1 cellular context compared by ENCODE assay signal in the genomic region with DNA sequence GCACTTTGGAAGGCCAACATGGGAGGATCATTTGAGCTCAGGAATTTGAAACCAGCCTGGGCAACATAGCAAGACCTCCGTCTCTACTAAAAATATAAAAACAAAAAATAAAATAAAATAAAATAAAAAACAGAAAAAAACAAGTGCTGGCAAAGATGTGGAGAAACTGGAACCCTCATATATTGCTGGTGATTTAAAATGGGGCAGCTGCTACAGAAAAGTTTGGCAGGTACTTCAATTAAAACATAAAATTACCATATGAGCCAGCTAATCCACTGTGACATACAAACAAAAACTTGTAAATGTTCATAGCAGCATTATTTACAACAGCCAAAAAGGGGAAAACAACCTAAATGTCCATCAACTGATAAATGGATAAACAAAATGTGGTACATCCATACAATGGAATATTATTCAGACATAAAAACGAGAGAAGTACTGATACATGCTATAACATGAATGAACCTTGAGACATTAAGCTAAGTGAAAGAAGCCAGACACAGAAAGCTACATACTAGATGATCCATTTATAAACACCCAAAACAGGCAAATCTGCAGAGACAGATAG.
TF ChIP-seq lines count a peak whose summit lies in the region.

No MANE protein-coding gene starts in this region.

TF ChIP-seq in GM23338, 12 proteins besides CTCF, POLR2A, EP300 and RAD21 (continued from another document):
- TF ChIP-seq, protein P1, sequence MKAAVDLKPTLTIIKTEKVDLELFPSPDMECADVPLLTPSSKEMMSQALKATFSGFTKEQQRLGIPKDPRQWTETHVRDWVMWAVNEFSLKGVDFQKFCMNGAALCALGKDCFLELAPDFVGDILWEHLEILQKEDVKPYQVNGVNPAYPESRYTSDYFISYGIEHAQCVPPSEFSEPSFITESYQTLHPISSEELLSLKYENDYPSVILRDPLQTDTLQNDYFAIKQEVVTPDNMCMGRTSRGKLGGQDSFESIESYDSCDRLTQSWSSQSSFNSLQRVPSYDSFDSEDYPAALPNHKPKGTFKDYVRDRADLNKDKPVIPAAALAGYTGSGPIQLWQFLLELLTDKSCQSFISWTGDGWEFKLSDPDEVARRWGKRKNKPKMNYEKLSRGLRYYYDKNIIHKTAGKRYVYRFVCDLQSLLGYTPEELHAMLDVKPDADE (IDR thresholded peaks at IDR 0.05) = no peak
- TF ChIP-seq, protein P2, sequence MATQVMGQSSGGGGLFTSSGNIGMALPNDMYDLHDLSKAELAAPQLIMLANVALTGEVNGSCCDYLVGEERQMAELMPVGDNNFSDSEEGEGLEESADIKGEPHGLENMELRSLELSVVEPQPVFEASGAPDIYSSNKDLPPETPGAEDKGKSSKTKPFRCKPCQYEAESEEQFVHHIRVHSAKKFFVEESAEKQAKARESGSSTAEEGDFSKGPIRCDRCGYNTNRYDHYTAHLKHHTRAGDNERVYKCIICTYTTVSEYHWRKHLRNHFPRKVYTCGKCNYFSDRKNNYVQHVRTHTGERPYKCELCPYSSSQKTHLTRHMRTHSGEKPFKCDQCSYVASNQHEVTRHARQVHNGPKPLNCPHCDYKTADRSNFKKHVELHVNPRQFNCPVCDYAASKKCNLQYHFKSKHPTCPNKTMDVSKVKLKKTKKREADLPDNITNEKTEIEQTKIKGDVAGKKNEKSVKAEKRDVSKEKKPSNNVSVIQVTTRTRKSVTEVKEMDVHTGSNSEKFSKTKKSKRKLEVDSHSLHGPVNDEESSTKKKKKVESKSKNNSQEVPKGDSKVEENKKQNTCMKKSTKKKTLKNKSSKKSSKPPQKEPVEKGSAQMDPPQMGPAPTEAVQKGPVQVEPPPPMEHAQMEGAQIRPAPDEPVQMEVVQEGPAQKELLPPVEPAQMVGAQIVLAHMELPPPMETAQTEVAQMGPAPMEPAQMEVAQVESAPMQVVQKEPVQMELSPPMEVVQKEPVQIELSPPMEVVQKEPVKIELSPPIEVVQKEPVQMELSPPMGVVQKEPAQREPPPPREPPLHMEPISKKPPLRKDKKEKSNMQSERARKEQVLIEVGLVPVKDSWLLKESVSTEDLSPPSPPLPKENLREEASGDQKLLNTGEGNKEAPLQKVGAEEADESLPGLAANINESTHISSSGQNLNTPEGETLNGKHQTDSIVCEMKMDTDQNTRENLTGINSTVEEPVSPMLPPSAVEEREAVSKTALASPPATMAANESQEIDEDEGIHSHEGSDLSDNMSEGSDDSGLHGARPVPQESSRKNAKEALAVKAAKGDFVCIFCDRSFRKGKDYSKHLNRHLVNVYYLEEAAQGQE (IDR thresholded peaks at IDR 0.05; ENCODE audit: unreplicated experiment) = no peak
- no peak for TF ChIP-seq NANOG (IDR thresholded peaks at IDR 0.05; ENCODE audit: borderline replicate concordance)
- TF ChIP-seq, protein P3, sequence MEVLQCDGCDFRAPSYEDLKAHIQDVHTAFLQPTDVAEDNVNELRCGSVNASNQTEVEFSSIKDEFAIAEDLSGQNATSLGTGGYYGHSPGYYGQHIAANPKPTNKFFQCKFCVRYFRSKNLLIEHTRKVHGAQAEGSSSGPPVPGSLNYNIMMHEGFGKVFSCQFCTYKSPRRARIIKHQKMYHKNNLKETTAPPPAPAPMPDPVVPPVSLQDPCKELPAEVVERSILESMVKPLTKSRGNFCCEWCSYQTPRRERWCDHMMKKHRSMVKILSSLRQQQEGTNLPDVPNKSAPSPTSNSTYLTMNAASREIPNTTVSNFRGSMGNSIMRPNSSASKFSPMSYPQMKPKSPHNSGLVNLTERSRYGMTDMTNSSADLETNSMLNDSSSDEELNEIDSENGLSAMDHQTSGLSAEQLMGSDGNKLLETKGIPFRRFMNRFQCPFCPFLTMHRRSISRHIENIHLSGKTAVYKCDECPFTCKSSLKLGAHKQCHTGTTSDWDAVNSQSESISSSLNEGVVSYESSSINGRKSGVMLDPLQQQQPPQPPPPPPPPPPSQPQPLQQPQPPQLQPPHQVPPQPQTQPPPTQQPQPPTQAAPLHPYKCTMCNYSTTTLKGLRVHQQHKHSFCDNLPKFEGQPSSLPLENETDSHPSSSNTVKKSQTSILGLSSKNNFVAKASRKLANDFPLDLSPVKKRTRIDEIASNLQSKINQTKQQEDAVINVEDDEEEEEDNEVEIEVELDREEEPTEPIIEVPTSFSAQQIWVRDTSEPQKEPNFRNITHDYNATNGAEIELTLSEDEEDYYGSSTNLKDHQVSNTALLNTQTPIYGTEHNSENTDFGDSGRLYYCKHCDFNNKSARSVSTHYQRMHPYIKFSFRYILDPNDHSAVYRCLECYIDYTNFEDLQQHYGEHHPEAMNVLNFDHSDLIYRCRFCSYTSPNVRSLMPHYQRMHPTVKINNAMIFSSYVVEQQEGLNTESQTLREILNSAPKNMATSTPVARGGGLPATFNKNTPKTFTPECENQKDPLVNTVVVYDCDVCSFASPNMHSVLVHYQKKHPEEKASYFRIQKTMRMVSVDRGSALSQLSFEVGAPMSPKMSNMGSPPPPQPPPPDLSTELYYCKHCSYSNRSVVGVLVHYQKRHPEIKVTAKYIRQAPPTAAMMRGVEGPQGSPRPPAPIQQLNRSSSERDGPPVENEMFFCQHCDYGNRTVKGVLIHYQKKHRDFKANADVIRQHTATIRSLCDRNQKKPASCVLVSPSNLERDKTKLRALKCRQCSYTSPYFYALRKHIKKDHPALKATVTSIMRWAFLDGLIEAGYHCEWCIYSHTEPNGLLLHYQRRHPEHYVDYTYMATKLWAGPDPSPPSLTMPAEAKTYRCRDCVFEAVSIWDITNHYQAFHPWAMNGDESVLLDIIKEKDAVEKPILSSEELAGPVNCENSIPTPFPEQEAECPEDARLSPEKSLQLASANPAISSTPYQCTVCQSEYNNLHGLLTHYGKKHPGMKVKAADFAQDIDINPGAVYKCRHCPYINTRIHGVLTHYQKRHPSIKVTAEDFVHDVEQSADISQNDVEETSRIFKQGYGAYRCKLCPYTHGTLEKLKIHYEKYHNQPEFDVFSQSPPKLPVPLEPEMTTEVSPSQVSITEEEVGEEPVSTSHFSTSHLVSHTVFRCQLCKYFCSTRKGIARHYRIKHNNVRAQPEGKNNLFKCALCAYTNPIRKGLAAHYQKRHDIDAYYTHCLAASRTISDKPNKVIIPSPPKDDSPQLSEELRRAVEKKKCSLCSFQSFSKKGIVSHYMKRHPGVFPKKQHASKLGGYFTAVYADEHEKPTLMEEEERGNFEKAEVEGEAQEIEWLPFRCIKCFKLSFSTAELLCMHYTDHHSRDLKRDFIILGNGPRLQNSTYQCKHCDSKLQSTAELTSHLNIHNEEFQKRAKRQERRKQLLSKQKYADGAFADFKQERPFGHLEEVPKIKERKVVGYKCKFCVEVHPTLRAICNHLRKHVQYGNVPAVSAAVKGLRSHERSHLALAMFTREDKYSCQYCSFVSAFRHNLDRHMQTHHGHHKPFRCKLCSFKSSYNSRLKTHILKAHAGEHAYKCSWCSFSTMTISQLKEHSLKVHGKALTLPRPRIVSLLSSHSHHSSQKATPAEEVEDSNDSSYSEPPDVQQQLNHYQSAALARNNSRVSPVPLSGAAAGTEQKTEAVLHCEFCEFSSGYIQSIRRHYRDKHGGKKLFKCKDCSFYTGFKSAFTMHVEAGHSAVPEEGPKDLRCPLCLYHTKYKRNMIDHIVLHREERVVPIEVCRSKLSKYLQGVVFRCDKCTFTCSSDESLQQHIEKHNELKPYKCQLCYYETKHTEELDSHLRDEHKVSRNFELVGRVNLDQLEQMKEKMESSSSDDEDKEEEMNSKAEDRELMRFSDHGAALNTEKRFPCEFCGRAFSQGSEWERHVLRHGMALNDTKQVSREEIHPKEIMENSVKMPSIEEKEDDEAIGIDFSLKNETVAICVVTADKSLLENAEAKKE (CRISPR knock-in tag; IDR thresholded peaks at IDR 0.05) = no peak
- no peak for TF ChIP-seq POLR2AphosphoS5 (IDR thresholded peaks at IDR 0.05; ENCODE audit: low read depth)
- no peak for TF ChIP-seq EZH2phosphoT487 (IDR thresholded peaks at IDR 0.05; ENCODE audit: unreplicated experiment)
